14 cellular contexts compared by ENCODE assay signal in genomic region chr3:13712682-13713180, GRCh38.
"Had no signal": no experiment of that assay in that cellular context is flagged by ENCODE, and none has a peak within 500 bp of the region (broad histone marks: within the 10 kb centered on the region; RNA-seq: fewer than 3 reads in every experiment).

No MANE protein-coding gene starts in this region.

- DNase-seq: activated naive CD4-positive, alpha-beta T cell treated with anti-CD3 and anti-CD28 coated beads, Interleukin-2, amount 50 U/mL, for 16 hours; amygdala; brain microvascular endothelial cell; foreskin keratinocyte; left colon; mesenchymal stem cell; SHP77; stimulated activated CD4-positive, alpha-beta T cell treated with anti-CD3 and anti-CD28 coated beads, Interleukin-15, amount 100 ng/mL, for 24 hours; transverse colon had no signal

- H3K4me3 ChIP-seq: dorsolateral prefrontal cortex, ovary, transverse colon had no signal

- H3K4me1 Mint-ChIP-seq: neural crest cell had no signal

- H3K27ac ChIP-seq: brain microvascular endothelial cell, dorsolateral prefrontal cortex, foreskin keratinocyte, ovary, transverse colon had no signal

- H3K27ac Mint-ChIP-seq: WTC11 had no signal

- H3K36me3 ChIP-seq: brain microvascular endothelial cell, ovary, transverse colon had no signal

- ATAC-seq: foreskin keratinocyte, left colon, SK-N-SH treated with all-trans-retinoic acid at 6 μM for 48 hours, WTC11 had no signal

- H3K9me3 ChIP-seq: ovary, transverse colon had no signal

- H3K4me1 ChIP-seq: foreskin keratinocyte, transverse colon had no signal

- H3K4me3 Mint-ChIP-seq: neural crest cell, WTC11 had no signal

- H3K27me3 ChIP-seq: brain microvascular endothelial cell, dorsolateral prefrontal cortex, foreskin keratinocyte, ovary, transverse colon had no signal
